19 cellular contexts compared by ENCODE assay signal in the genomic region with DNA sequence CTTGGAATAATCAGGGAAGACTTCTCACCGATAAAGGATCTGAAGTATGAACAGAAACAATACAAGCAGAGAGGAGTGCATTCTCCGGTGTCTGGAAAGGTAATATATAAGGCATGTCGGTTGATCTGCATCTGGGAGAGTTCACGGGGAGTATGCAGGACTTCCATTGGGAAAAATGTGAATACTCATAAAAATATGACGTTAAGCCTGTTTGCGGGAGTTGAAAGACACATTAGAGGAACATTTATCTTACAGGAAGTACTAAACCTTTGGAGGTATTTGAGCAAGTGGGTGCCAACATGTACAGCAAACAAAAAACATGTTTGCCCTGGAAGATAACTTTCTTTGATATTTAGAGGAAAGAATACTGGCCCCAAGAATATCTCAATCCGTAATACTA.
"Had no signal": no experiment of that assay in that cellular context is flagged by ENCODE, and none has a peak within 500 bp of the region (broad histone marks: within the 10 kb centered on the region; RNA-seq: fewer than 3 reads in every experiment).

No MANE protein-coding gene starts in this region.

- H3K27me3 ChIP-seq: cardiac muscle cell, dorsolateral prefrontal cortex, pancreas, tibial nerve had no signal

- H3K4me3 ChIP-seq: cardiac muscle cell, dorsolateral prefrontal cortex, left ventricle myocardium inferior, pancreas, tibial nerve had no signal

- H3K9me3 Mint-ChIP-seq: activated T-helper 17 cell treated with anti-CD3 and anti-CD28 coated beads, Interleukin-2, amount 50 U/mL, for 72 hours had no signal

- H3K36me3 Mint-ChIP-seq: naive thymus-derived CD8-positive, alpha-beta T cell had no signal

- H3K9me3 ChIP-seq: pancreas, tibial nerve had no signal

- H3K4me3 Mint-ChIP-seq: activated naive CD8-positive, alpha-beta T cell treated with anti-CD3 and anti-CD28 coated beads, Interleukin-2, amount 50 U/mL, for 24 hours; activated T-helper 17 cell treated with anti-CD3 and anti-CD28 coated beads, Interleukin-2, amount 50 U/mL, for 72 hours; endodermal cell; naive thymus-derived CD8-positive, alpha-beta T cell had no signal

- H3K4me1 ChIP-seq: left ventricle myocardium inferior, tibial nerve had no signal

- H3K27ac Mint-ChIP-seq: activated naive CD8-positive, alpha-beta T cell treated with anti-CD3 and anti-CD28 coated beads, Interleukin-2, amount 50 U/mL, for 24 hours; activated T-helper 17 cell treated with anti-CD3 and anti-CD28 coated beads, Interleukin-2, amount 50 U/mL, for 72 hours; endodermal cell had no signal

- H3K27ac ChIP-seq: cardiac muscle cell, dorsolateral prefrontal cortex, left ventricle myocardium inferior, pancreas, tibial nerve had no signal

- DNase-seq: activated CD4-positive, alpha-beta T cell treated with anti-CD3 and anti-CD28 coated beads, Interleukin-2, amount 50 U/mL, for 4 hours; activated CD4-positive, CD25-positive, alpha-beta regulatory T cell treated with anti-CD3 and anti-CD28 coated beads, Interleukin-2, amount 50 U/mL, for 72 hours; activated naive CD4-positive, alpha-beta T cell treated with Interleukin-2 at 50 U/mL for 16 hours; activated naive CD8-positive, alpha-beta T cell treated with anti-CD3 and anti-CD28 coated beads, Interleukin-2, amount 50 U/mL, for 24 hours; activated T-cell treated with anti-CD3 and anti-CD28 coated beads for 4 hours; dorsolateral prefrontal cortex; endodermal cell; islet precursor cell; left ventricle myocardium inferior; naive thymus-derived CD8-positive, alpha-beta T cell; pancreas; stimulated activated CD4-positive, alpha-beta T cell treated with anti-CD3 and anti-CD28 coated beads, Interleukin-4, amount 100 ng/mL, for 1 hour; stimulated activated naive CD4-positive, alpha-beta T cell; substantia nigra; T1000 had no signal

- H3K27me3 Mint-ChIP-seq: activated naive CD8-positive, alpha-beta T cell treated with anti-CD3 and anti-CD28 coated beads, Interleukin-2, amount 50 U/mL, for 24 hours; activated T-helper 17 cell treated with anti-CD3 and anti-CD28 coated beads, Interleukin-2, amount 50 U/mL, for 72 hours; naive thymus-derived CD8-positive, alpha-beta T cell had no signal

- ATAC-seq: activated naive CD8-positive, alpha-beta T cell treated with anti-CD3 and anti-CD28 coated beads, Interleukin-2, amount 50 U/mL, for 24 hours; activated T-helper 17 cell treated with anti-CD3 and anti-CD28 coated beads, Interleukin-2, amount 50 U/mL, for 72 hours; esophagus mucosa; naive thymus-derived CD8-positive, alpha-beta T cell had no signal

- H3K4me1 Mint-ChIP-seq: activated naive CD8-positive, alpha-beta T cell treated with anti-CD3 and anti-CD28 coated beads, Interleukin-2, amount 50 U/mL, for 24 hours; activated T-helper 17 cell treated with anti-CD3 and anti-CD28 coated beads, Interleukin-2, amount 50 U/mL, for 72 hours; endodermal cell; naive thymus-derived CD8-positive, alpha-beta T cell had no signal

- H3K36me3 ChIP-seq: cardiac muscle cell, left ventricle myocardium inferior, pancreas, tibial nerve had no signal
